8 cellular contexts compared by ENCODE assay signal in genomic region chr13:50529154-50529882, GRCh38.
DNase-seq lines count a peak whose midpoint lies in the region; ATAC-seq, FAIRE-seq and TF ChIP-seq lines count a peak whose summit lies in the region.

No MANE protein-coding gene starts in this region.

- peak; percentile 61 to 75 for TF ChIP-seq RAD21 in liver (IDR thresholded peaks at IDR 0.05)

- H3K4me1 ChIP-seq in Panc1 (ENCODE audit: control insufficient read depth, insufficient read depth, low read length) (peaks cover 36% of the 10 kb centered on the region), liver (ENCODE audit: control insufficient read depth in 4 of 4, insufficient read depth in 4 of 4, low read length in 3 of 4) (peaks cover 7 to 17% (median 12%) of the 10 kb centered on the region in 4 donors), subcutaneous abdominal adipose tissue (ENCODE audit: control insufficient read depth in 5 of 5, insufficient read depth in 5 of 5, low read length in 5 of 5) (peaks cover 0 to 27% (median 22%) of the 10 kb centered on the region in 5 donors)

- CTCF ChIA-PET in AG04449 (lab: Yijun Ruan, JAX), result interaction anchor here (0.5 to 1.8 kb wide), 10 partner anchors 10 to 593 kb away, joined by 3 to 5 read pairs (median 3); partner anchors contain the start of gene SPRYD7
- CTCF ChIA-PET in Panc1 (lab: Charles Lee), result no interaction called here

- peak; percentile 88 for ATAC-seq in Panc1
- ATAC-seq in HG03108 (IDR thresholded peaks at IDR 0.05; ENCODE audit: unreplicated experiment), result no peak
- ATAC-seq in HG03135 (IDR thresholded peaks at IDR 0.05; ENCODE audit: unreplicated experiment), result no peak

- no peak for TF ChIP-seq POLR2A in H54 (IDR thresholded peaks at IDR 0.05; ENCODE audit: low read depth, low read length)

- H3K4me3 ChIP-seq in AG04449 (ENCODE audit: low read depth, low read length) (no peak overlapping the region), Panc1 (ENCODE audit: low read depth in 2 of 2, low read length in 2 of 2) (peak overlapping the region in 1 of 2 experiments; percentile 36; a peak in 3 of 4 replicates), choroid plexus epithelial cell (ENCODE audit: low read depth, low read length) (no peak overlapping the region), liver (ENCODE audit: low read depth in 1 of 3, low read length in 3 of 3) (peak overlapping the region; percentile 5 to 28 (median 10)), subcutaneous abdominal adipose tissue (ENCODE audit: low read depth in 1 of 5, low read length in 5 of 5) (peak overlapping the region; percentile 30 to 62 (median 49))

- H3K27me3 ChIP-seq in Panc1 (ENCODE audit: control insufficient read depth, insufficient read depth, low read length) (no peaks in the 10 kb centered on the region), liver (ENCODE audit: control insufficient read depth in 4 of 4, insufficient read depth in 4 of 4, low read length in 3 of 4) (no peaks in the 10 kb centered on the region), subcutaneous abdominal adipose tissue (ENCODE audit: control insufficient read depth in 5 of 5, insufficient read depth in 4 of 5, low read length in 5 of 5) (no peaks in the 10 kb centered on the region)

- in situ Hi-C loops in Panc1 (cut with HindIII; ENCODE audit: low pct_unique_long_range_greater_than_20kb, low sequenced_read_pairs), result no loop called here

- DNase-seq in AG04449 (ENCODE audit: low read depth, low spot score) (peak; percentile 40), H54 (ENCODE audit: insufficient read length, low spot score) (peak; percentile 22), Panc1 (ENCODE audit: low read depth, low spot score) (no peak), choroid plexus epithelial cell (ENCODE audit: low read depth) (peak; percentile 97)

- TF ChIP-seq CTCF in AG04449 (IDR thresholded peaks at IDR 0.05; ENCODE audit: insufficient read depth, low read length, missing control alignments) (no peak), Panc1 (IDR thresholded peaks at IDR 0.05) (no peak), choroid plexus epithelial cell (conservative IDR thresholded peaks at IDR 0.05; ENCODE audit: low read depth, low read length) (no peak), liver (IDR thresholded peaks at IDR 0.05; ENCODE audit: low read depth, low read length, missing input control) (no peak)

- H3K9me3 ChIP-seq in Panc1 (ENCODE audit: control insufficient read depth, insufficient read depth, low read depth, low read length) (no peaks in the 10 kb centered on the region), liver (ENCODE audit: control insufficient read depth in 4 of 4, low read length in 3 of 4) (no peaks in the 10 kb centered on the region), subcutaneous abdominal adipose tissue (ENCODE audit: control insufficient read depth in 5 of 5, low read length in 5 of 5) (peaks cover 0 to 4% (median 0%) of the 10 kb centered on the region in 5 donors)

- POLR2A ChIA-PET in AG04449 (lab: Yijun Ruan, JAX) (interaction anchor here (0.6 kb wide), 2 partner anchors 88 to 413 kb away, joined by 3 read pairs; no protein-coding TSS in a partner anchor), Panc1 (lab: Charles Lee) (no interaction called here)

- 18% methylated on average over 12 of the region's 12 CpGs for WGBS in liver

- peak overlapping the region; percentile 85 for H3K27ac ChIP-seq in Panc1 (ENCODE audit: low read length)
- H3K27ac ChIP-seq in liver (ENCODE audit: low read depth in 1 of 2, low read length in 2 of 2), result peak overlapping the region; percentile 76 to 78
- H3K27ac ChIP-seq in subcutaneous abdominal adipose tissue (ENCODE audit: low read depth, low read length), result peak overlapping the region; percentile 5

- FAIRE-seq in H54 (lab: Jason Lieb, UNC), result peak; percentile 88

- BruUV-seq in Panc1 (replicated peaks; lab: Mats Ljungman, UMichigan), result no TSS peak

- H3K36me3 ChIP-seq in Panc1 (ENCODE audit: control insufficient read depth, insufficient read depth, low read length) (no peaks in the 10 kb centered on the region), liver (ENCODE audit: control insufficient read depth in 4 of 4, insufficient read depth in 3 of 4, low read depth in 1 of 4, low read length in 3 of 4) (no peaks in the 10 kb centered on the region), subcutaneous abdominal adipose tissue (ENCODE audit: control insufficient read depth in 5 of 5, insufficient read depth in 5 of 5, low read length in 5 of 5) (no peaks in the 10 kb centered on the region)

- H3K9ac ChIP-seq in liver (ENCODE audit: low read depth in 1 of 2, low read length in 2 of 2) (peak overlapping the region in 1 of 2 donors; percentile 86), subcutaneous abdominal adipose tissue (ENCODE audit: low read length in 5 of 5) (peak overlapping the region in 2 of 5 donors; percentile 28 to 30)

- intact Hi-C loops in Panc1 (cut with micrococcal nuclease; ENCODE audit: unreplicated experiment), result loop anchor here (5.0 kb wide), 2 partner anchors 297 to 383 kb away; no protein-coding TSS in a partner anchor

TF ChIP-seq in liver, 16 proteins besides CTCF, POLR2A, EP300 and RAD21:
- TF ChIP-seq HNF4A (conservative IDR thresholded peaks at IDR 0.05) (peak; percentile 50 to 53), SP1 (IDR thresholded peaks at IDR 0.05) (peak; percentile 55), EGR1 (IDR thresholded peaks at IDR 0.05; ENCODE audit: low read depth in 2 of 2) (no peak), REST (IDR thresholded peaks at IDR 0.05) (peak; percentile 17), JUND (IDR thresholded peaks at IDR 0.05) (no peak), YY1 (IDR thresholded peaks at IDR 0.05) (peak; percentile 88), TAF1 (conservative IDR thresholded peaks at IDR 0.05) (no peak), MAX (IDR thresholded peaks at IDR 0.05) (no peak), RXRA (IDR thresholded peaks at IDR 0.05) (peak; percentile 61 to 62)

Comparison
In these comparisons a context has a peak if more than half of its experiments do, and no peak if none do; other contexts are left out.
1. H3K4me3 ChIP-seq: peak in liver (3 of 3) and subcutaneous abdominal adipose tissue (5 of 5); none in AG04449 (single experiment) and choroid plexus epithelial cell (single experiment).
2. H3K27ac ChIP-seq: peak in every context shown above with its lines; median percentile 85 in Panc1; 77 in liver; 5 in subcutaneous abdominal adipose tissue.